ENCODE assay signal across 1 cellular context in the genomic region with DNA sequence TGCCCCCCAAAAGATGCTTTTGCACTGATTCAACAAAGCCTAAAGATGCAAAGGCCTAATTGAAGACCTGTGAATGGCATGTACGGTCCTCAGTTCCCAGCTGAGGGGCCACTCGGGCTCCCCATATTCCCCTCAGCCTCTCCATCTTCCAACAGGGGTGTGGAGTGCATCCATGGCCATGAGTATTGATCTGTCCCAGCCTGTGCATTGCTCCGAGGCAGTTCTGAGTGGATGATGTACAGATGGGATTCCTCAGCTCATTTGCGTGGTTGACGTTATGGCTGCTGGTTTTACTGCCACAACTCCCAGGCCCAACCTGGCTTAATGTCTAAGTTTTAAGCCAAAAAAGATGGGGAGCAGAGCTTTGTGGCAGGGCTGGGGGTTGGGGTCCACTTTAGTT.
TF ChIP-seq lines count a peak whose summit lies in the region.

No MANE protein-coding gene starts in this region.

TF ChIP-seq in HepG2, 621 proteins besides CTCF, POLR2A, EP300 and RAD21 (continued from another document and continues in another):
- TF ChIP-seq, protein P1, sequence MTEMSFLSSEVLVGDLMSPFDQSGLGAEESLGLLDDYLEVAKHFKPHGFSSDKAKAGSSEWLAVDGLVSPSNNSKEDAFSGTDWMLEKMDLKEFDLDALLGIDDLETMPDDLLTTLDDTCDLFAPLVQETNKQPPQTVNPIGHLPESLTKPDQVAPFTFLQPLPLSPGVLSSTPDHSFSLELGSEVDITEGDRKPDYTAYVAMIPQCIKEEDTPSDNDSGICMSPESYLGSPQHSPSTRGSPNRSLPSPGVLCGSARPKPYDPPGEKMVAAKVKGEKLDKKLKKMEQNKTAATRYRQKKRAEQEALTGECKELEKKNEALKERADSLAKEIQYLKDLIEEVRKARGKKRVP (CRISPR knock-in tag; IDR thresholded peaks at IDR 0.05), result no peak
- no peak for TF ChIP-seq ZZZ3 (CRISPR knock-in tag; IDR thresholded peaks at IDR 0.05; ENCODE audit: borderline replicate concordance)
- TF ChIP-seq, protein P2, sequence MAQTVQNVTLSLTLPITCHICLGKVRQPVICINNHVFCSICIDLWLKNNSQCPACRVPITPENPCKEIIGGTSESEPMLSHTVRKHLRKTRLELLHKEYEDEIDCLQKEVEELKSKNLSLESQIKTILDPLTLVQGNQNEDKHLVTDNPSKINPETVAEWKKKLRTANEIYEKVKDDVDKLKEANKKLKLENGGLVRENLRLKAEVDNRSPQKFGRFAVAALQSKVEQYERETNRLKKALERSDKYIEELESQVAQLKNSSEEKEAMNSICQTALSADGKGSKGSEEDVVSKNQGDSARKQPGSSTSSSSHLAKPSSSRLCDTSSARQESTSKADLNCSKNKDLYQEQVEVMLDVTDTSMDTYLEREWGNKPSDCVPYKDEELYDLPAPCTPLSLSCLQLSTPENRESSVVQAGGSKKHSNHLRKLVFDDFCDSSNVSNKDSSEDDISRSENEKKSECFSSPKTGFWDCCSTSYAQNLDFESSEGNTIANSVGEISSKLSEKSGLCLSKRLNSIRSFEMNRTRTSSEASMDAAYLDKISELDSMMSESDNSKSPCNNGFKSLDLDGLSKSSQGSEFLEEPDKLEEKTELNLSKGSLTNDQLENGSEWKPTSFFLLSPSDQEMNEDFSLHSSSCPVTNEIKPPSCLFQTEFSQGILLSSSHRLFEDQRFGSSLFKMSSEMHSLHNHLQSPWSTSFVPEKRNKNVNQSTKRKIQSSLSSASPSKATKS (CRISPR knock-in tag; IDR thresholded peaks at IDR 0.05), result no peak
- no peak for TF ChIP-seq ZEB1 (IDR thresholded peaks at IDR 0.05; ENCODE audit: insufficient replicate concordance, low read depth)
- 0 out of 2 replicates have a peak, but pooled peaks have one; percentile 29 for TF ChIP-seq ZNF546 (CRISPR knock-in tag; conservative IDR thresholded peaks at IDR 0.05)
- TF ChIP-seq RBM22 (optimal IDR thresholded peaks at IDR 0.05; ENCODE audit: low read length), result peak; percentile 94
- TF ChIP-seq ZFP37 (CRISPR knock-in tag; IDR thresholded peaks at IDR 0.05; ENCODE audit: borderline replicate concordance), result no peak
- no peak for TF ChIP-seq ZFP90 (CRISPR knock-in tag; IDR thresholded peaks at IDR 0.05; ENCODE audit: borderline replicate concordance)
- 0 out of 2 replicates have a peak, but pooled peaks have one; percentile 12 for TF ChIP-seq ZNF350 (CRISPR knock-in tag; IDR thresholded peaks at IDR 0.05; ENCODE audit: borderline replicate concordance, low read depth)
- no peak for TF ChIP-seq ARHGAP35 (CRISPR knock-in tag; IDR thresholded peaks at IDR 0.05; ENCODE audit: borderline replicate concordance)
- no peak for TF ChIP-seq IRF2 (CRISPR knock-in tag; IDR thresholded peaks at IDR 0.05)
- TF ChIP-seq, protein P3, sequence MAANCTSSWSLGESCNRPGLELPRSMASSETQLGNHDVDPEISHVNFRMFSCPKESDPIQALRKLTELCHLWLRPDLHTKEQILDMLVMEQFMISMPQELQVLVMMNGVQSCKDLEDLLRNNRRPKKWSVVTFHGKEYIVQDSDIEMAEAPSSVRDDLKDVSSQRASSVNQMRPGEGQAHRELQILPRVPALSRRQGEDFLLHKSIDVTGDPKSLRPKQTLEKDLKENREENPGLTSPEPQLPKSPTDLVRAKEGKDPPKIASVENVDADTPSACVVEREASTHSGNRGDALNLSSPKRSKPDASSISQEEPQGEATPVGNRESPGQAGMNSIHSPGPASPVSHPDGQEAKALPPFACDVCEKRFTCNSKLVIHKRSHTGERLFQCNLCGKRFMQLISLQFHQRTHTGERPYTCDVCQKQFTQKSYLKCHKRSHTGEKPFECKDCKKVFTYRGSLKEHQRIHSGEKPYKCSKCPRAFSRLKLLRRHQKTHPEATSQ (CRISPR knock-in tag; IDR thresholded peaks at IDR 0.05; ENCODE audit: borderline replicate concordance), result no peak
- no peak for TF ChIP-seq MTA3 (CRISPR knock-in tag; IDR thresholded peaks at IDR 0.05)
- TF ChIP-seq ZNF773 (CRISPR knock-in tag; IDR thresholded peaks at IDR 0.05; ENCODE audit: borderline replicate concordance), result no peak
- TF ChIP-seq, protein P4, sequence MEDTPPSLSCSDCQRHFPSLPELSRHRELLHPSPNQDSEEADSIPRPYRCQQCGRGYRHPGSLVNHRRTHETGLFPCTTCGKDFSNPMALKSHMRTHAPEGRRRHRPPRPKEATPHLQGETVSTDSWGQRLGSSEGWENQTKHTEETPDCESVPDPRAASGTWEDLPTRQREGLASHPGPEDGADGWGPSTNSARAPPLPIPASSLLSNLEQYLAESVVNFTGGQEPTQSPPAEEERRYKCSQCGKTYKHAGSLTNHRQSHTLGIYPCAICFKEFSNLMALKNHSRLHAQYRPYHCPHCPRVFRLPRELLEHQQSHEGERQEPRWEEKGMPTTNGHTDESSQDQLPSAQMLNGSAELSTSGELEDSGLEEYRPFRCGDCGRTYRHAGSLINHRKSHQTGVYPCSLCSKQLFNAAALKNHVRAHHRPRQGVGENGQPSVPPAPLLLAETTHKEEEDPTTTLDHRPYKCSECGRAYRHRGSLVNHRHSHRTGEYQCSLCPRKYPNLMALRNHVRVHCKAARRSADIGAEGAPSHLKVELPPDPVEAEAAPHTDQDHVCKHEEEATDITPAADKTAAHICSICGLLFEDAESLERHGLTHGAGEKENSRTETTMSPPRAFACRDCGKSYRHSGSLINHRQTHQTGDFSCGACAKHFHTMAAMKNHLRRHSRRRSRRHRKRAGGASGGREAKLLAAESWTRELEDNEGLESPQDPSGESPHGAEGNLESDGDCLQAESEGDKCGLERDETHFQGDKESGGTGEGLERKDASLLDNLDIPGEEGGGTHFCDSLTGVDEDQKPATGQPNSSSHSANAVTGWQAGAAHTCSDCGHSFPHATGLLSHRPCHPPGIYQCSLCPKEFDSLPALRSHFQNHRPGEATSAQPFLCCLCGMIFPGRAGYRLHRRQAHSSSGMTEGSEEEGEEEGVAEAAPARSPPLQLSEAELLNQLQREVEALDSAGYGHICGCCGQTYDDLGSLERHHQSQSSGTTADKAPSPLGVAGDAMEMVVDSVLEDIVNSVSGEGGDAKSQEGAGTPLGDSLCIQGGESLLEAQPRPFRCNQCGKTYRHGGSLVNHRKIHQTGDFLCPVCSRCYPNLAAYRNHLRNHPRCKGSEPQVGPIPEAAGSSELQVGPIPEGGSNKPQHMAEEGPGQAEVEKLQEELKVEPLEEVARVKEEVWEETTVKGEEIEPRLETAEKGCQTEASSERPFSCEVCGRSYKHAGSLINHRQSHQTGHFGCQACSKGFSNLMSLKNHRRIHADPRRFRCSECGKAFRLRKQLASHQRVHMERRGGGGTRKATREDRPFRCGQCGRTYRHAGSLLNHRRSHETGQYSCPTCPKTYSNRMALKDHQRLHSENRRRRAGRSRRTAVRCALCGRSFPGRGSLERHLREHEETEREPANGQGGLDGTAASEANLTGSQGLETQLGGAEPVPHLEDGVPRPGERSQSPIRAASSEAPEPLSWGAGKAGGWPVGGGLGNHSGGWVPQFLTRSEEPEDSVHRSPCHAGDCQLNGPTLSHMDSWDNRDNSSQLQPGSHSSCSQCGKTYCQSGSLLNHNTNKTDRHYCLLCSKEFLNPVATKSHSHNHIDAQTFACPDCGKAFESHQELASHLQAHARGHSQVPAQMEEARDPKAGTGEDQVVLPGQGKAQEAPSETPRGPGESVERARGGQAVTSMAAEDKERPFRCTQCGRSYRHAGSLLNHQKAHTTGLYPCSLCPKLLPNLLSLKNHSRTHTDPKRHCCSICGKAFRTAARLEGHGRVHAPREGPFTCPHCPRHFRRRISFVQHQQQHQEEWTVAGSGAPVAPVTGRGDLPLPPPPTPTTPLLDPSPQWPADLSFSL (CRISPR knock-in tag; IDR thresholded peaks at IDR 0.05), result peak; percentile 28; the same call in 1 of the 2 replicates
- TF ChIP-seq ZFP62 (CRISPR knock-in tag; IDR thresholded peaks at IDR 0.05), result no peak
- peak; percentile 20; the same call in 1 of the 2 replicates for TF ChIP-seq KLF12 (CRISPR knock-in tag; IDR thresholded peaks at IDR 0.05; ENCODE audit: borderline replicate concordance)
- TF ChIP-seq ONECUT2 (CRISPR knock-in tag; IDR thresholded peaks at IDR 0.05), result peak; percentile 62; the same call in 1 of the 2 replicates
- TF ChIP-seq, protein P5, sequence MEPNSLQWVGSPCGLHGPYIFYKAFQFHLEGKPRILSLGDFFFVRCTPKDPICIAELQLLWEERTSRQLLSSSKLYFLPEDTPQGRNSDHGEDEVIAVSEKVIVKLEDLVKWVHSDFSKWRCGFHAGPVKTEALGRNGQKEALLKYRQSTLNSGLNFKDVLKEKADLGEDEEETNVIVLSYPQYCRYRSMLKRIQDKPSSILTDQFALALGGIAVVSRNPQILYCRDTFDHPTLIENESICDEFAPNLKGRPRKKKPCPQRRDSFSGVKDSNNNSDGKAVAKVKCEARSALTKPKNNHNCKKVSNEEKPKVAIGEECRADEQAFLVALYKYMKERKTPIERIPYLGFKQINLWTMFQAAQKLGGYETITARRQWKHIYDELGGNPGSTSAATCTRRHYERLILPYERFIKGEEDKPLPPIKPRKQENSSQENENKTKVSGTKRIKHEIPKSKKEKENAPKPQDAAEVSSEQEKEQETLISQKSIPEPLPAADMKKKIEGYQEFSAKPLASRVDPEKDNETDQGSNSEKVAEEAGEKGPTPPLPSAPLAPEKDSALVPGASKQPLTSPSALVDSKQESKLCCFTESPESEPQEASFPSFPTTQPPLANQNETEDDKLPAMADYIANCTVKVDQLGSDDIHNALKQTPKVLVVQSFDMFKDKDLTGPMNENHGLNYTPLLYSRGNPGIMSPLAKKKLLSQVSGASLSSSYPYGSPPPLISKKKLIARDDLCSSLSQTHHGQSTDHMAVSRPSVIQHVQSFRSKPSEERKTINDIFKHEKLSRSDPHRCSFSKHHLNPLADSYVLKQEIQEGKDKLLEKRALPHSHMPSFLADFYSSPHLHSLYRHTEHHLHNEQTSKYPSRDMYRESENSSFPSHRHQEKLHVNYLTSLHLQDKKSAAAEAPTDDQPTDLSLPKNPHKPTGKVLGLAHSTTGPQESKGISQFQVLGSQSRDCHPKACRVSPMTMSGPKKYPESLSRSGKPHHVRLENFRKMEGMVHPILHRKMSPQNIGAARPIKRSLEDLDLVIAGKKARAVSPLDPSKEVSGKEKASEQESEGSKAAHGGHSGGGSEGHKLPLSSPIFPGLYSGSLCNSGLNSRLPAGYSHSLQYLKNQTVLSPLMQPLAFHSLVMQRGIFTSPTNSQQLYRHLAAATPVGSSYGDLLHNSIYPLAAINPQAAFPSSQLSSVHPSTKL (CRISPR knock-in tag; IDR thresholded peaks at IDR 0.05), result no peak
- peak; percentile 34; the same call in 1 of the 2 replicates for TF ChIP-seq ZNF263 (CRISPR knock-in tag; IDR thresholded peaks at IDR 0.05)
- TF ChIP-seq ZNF816 (CRISPR knock-in tag; IDR thresholded peaks at IDR 0.05; ENCODE audit: borderline replicate concordance), result no peak
- TF ChIP-seq, protein P6, sequence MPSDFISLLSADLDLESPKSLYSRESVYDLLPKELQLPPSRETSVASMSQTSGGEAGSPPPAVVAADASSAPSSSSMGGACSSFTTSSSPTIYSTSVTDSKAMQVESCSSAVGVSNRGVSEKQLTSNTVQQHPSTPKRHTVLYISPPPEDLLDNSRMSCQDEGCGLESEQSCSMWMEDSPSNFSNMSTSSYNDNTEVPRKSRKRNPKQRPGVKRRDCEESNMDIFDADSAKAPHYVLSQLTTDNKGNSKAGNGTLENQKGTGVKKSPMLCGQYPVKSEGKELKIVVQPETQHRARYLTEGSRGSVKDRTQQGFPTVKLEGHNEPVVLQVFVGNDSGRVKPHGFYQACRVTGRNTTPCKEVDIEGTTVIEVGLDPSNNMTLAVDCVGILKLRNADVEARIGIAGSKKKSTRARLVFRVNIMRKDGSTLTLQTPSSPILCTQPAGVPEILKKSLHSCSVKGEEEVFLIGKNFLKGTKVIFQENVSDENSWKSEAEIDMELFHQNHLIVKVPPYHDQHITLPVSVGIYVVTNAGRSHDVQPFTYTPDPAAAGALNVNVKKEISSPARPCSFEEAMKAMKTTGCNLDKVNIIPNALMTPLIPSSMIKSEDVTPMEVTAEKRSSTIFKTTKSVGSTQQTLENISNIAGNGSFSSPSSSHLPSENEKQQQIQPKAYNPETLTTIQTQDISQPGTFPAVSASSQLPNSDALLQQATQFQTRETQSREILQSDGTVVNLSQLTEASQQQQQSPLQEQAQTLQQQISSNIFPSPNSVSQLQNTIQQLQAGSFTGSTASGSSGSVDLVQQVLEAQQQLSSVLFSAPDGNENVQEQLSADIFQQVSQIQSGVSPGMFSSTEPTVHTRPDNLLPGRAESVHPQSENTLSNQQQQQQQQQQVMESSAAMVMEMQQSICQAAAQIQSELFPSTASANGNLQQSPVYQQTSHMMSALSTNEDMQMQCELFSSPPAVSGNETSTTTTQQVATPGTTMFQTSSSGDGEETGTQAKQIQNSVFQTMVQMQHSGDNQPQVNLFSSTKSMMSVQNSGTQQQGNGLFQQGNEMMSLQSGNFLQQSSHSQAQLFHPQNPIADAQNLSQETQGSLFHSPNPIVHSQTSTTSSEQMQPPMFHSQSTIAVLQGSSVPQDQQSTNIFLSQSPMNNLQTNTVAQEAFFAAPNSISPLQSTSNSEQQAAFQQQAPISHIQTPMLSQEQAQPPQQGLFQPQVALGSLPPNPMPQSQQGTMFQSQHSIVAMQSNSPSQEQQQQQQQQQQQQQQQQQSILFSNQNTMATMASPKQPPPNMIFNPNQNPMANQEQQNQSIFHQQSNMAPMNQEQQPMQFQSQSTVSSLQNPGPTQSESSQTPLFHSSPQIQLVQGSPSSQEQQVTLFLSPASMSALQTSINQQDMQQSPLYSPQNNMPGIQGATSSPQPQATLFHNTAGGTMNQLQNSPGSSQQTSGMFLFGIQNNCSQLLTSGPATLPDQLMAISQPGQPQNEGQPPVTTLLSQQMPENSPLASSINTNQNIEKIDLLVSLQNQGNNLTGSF (CRISPR knock-in tag; IDR thresholded peaks at IDR 0.05), result no peak
- no peak for TF ChIP-seq ZFX (CRISPR knock-in tag; IDR thresholded peaks at IDR 0.05; ENCODE audit: low read depth)
- TF ChIP-seq ZNF256 (CRISPR knock-in tag; conservative IDR thresholded peaks at IDR 0.05), result 0 out of 2 replicates have a peak, but pooled peaks have one; percentile 24
- no peak for TF ChIP-seq NR1H2 (CRISPR knock-in tag; IDR thresholded peaks at IDR 0.05; ENCODE audit: borderline replicate concordance, low read depth)
- TF ChIP-seq MTF2 (CRISPR knock-in tag; IDR thresholded peaks at IDR 0.05; ENCODE audit: borderline replicate concordance), result no peak
- TF ChIP-seq, protein P7, sequence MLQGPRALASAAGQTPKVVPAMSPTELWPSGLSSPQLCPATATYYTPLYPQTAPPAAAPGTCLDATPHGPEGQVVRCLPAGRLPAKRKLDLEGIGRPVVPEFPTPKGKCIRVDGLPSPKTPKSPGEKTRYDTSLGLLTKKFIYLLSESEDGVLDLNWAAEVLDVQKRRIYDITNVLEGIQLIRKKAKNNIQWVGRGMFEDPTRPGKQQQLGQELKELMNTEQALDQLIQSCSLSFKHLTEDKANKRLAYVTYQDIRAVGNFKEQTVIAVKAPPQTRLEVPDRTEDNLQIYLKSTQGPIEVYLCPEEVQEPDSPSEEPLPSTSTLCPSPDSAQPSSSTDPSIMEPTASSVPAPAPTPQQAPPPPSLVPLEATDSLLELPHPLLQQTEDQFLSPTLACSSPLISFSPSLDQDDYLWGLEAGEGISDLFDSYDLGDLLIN (CRISPR knock-in tag; IDR thresholded peaks at IDR 0.05; ENCODE audit: borderline replicate concordance), result peak; percentile 42; the same call in 1 of the 2 replicates
- 0 out of 2 replicates have a peak, but pooled peaks have one; percentile 34 for TF ChIP-seq NFIC (IDR thresholded peaks at IDR 0.05; ENCODE audit: low read length)
- no peak for TF ChIP-seq BHLHE40 (IDR thresholded peaks at IDR 0.05; ENCODE audit: low read length)
- TF ChIP-seq RCOR2 (CRISPR knock-in tag; IDR thresholded peaks at IDR 0.05), result no peak
